Comparison of ENCODE assay signal across 8 cellular contexts in genomic region chr10:67837519-67838314, GRCh38. TPM values are rescaled to one million over a fixed set of nuclear protein-coding genes. Genes with fewer than 3 reads are reported as not detected.
DNase-seq lines count a peak whose midpoint lies in the region; ATAC-seq and TF ChIP-seq lines count a peak whose summit lies in the region.

Gene DNAJC12 (minus strand): TSS chr10:67838188. CDS start chr10:67838011, 177 bp downstream.

- H3K23ac ChIP-seq in mesenchymal stem cell (ENCODE audit: low read length in 2 of 2), result no peak within 1 kb of the TSS

- no peak within 1 kb of the TSS for H4K8ac ChIP-seq in mesenchymal stem cell (ENCODE audit: low read length)

- H3K27me3 ChIP-seq in BE2C (no peaks in the 10 kb centered on the region), mesenchymal stem cell (ENCODE audit: control insufficient read depth in 1 of 2, insufficient read depth in 1 of 2, low read length in 2 of 2) (no peaks in the 10 kb centered on the region)

- H2AK5ac ChIP-seq in mesenchymal stem cell (ENCODE audit: low read length, severe bottlenecking), result no peak within 1 kb of the TSS

- H2BK5ac ChIP-seq in mesenchymal stem cell (ENCODE audit: low read depth, low read length, poor library complexity, severe bottlenecking), result no peak within 1 kb of the TSS

- peak within 1 kb of the TSS; percentile 67 for H3K9ac ChIP-seq in mesenchymal stem cell (ENCODE audit: low read length)

- H3K36me3 ChIP-seq in BE2C, result no peaks in the 10 kb centered on the region
- H3K36me3 ChIP-seq in mesenchymal stem cell (ENCODE audit: control insufficient read depth in 1 of 2, insufficient read depth in 2 of 2, low read depth in 1 of 2, low read length in 2 of 2), result no peaks in the 10 kb centered on the region

- H4K91ac ChIP-seq in mesenchymal stem cell (ENCODE audit: low read length), result no peak within 1 kb of the TSS

- H2BK15ac ChIP-seq in mesenchymal stem cell (ENCODE audit: low read depth, poor library complexity, severe bottlenecking), result no peak within 1 kb of the TSS

- H2AFZ ChIP-seq in mesenchymal stem cell (ENCODE audit: low read depth, low read length), result no peak within 1 kb of the TSS

- H2BK12ac ChIP-seq in mesenchymal stem cell (ENCODE audit: low read length in 2 of 2), result no peak within 1 kb of the TSS

- no peak within 1 kb of the TSS for H3K4ac ChIP-seq in mesenchymal stem cell (ENCODE audit: low read depth in 1 of 2, low read length in 2 of 2)

- 78% methylated on average over 4 of the region's 5 CpGs for WGBS in mesenchymal stem cell

- H3K18ac ChIP-seq in mesenchymal stem cell (ENCODE audit: low read depth in 1 of 2, low read length in 2 of 2), result no peak within 1 kb of the TSS

- no peak within 1 kb of the TSS for H2BK120ac ChIP-seq in mesenchymal stem cell (ENCODE audit: low read depth, low read length)

- H3K4me1 ChIP-seq in BE2C (peaks cover 15% of the 10 kb centered on the region), mesenchymal stem cell (ENCODE audit: control insufficient read depth, insufficient read depth, low read depth, low read length) (no peaks in the 10 kb centered on the region)

- ATAC-seq in GM18909 (IDR thresholded peaks at IDR 0.05; ENCODE audit: poor library complexity, unreplicated experiment), result peak; percentile 79

- H3K9me3 ChIP-seq in BE2C, result no peaks in the 10 kb centered on the region
- H3K9me3 ChIP-seq in mesenchymal stem cell (ENCODE audit: control insufficient read depth, low read length), result peaks cover 6% of the 10 kb centered on the region

- no peak for TF ChIP-seq CTCF in BE2C (IDR thresholded peaks at IDR 0.05; ENCODE audit: low read depth, low read length)
- no peak for TF ChIP-seq CTCF in choroid plexus epithelial cell (conservative IDR thresholded peaks at IDR 0.05; ENCODE audit: low read depth, low read length)

- no peak within 1 kb of the TSS for H3K27ac ChIP-seq in mesenchymal stem cell (ENCODE audit: low read length, poor library complexity, severe bottlenecking)

- H3K4me3 ChIP-seq in BE2C (ENCODE audit: low read depth, low read length) (peak within 1 kb of the TSS; percentile 83), choroid plexus epithelial cell (ENCODE audit: low read depth, low read length) (peak within 1 kb of the TSS; percentile 62), mesenchymal stem cell (ENCODE audit: insufficient read depth in 1 of 2, low read depth in 1 of 2, low read length in 2 of 2) (peak within 1 kb of the TSS in 1 of 2 experiments; percentile 34)
- no peak within 1 kb of the TSS for H3K4me3 ChIP-seq in Jurkat, Clone E6-1 (ENCODE audit: low read length)

- no peaks in the 10 kb centered on the region for H3K79me1 ChIP-seq in mesenchymal stem cell (replicated peaks; ENCODE audit: low read length, poor library complexity, severe bottlenecking)

- H3K14ac ChIP-seq in mesenchymal stem cell (ENCODE audit: low read length in 2 of 2), result no peak within 1 kb of the TSS

- H3K4me2 ChIP-seq in mesenchymal stem cell (ENCODE audit: low read length, poor library complexity, severe bottlenecking), result no peak within 1 kb of the TSS

- peak; percentile 23 for DNase-seq in BE2C
- peak; percentile 23 for DNase-seq in Jurkat, Clone E6-1 (ENCODE audit: low read depth, low spot score)
- DNase-seq in RKO (ENCODE audit: low spot score), result peak; percentile 96
- DNase-seq in choroid plexus epithelial cell (ENCODE audit: low read depth), result peak; percentile 90
- DNase-seq in mesenchymal stem cell, result peak; percentile 47
- DNase-seq in UCSD-AML1 (lab: John Stamatoyannopoulos, UW; ENCODE audit: unreplicated experiment), result no peak
- DNase-seq in effector CD8-positive, alpha-beta T cell (lab: John Stamatoyannopoulos, UW), result no peak

RNA-seq across cellular contexts. Expression of gene DNAJC12, which starts in this region (rescaled TPM):
- 33.6 TPM for polyA plus RNA-seq in BE2C (2012; ENCODE audit: insufficient read depth, insufficient read length, low read depth)
- 3.2 TPM for polyA plus RNA-seq in Jurkat, Clone E6-1 (2012; ENCODE audit: insufficient read depth, insufficient read length)
- polyA plus RNA-seq in mesenchymal stem cell (2013, experiment 1 of 2), result 0.59 TPM
- polyA plus RNA-seq in mesenchymal stem cell (2013, experiment 2 of 2), result 0.67 TPM

Comparison
In these comparisons a context has a peak if more than half of its experiments do, and no peak if none do; other contexts are left out.
1. DNase-seq: peak in BE2C (single experiment), Jurkat, Clone E6-1 (single experiment), RKO (single experiment), choroid plexus epithelial cell (single experiment) and mesenchymal stem cell (single experiment); none in UCSD-AML1 (single experiment) and effector CD8-positive, alpha-beta T cell (single experiment).